ENCODE assay signal across 19 cellular contexts in the genomic region with DNA sequence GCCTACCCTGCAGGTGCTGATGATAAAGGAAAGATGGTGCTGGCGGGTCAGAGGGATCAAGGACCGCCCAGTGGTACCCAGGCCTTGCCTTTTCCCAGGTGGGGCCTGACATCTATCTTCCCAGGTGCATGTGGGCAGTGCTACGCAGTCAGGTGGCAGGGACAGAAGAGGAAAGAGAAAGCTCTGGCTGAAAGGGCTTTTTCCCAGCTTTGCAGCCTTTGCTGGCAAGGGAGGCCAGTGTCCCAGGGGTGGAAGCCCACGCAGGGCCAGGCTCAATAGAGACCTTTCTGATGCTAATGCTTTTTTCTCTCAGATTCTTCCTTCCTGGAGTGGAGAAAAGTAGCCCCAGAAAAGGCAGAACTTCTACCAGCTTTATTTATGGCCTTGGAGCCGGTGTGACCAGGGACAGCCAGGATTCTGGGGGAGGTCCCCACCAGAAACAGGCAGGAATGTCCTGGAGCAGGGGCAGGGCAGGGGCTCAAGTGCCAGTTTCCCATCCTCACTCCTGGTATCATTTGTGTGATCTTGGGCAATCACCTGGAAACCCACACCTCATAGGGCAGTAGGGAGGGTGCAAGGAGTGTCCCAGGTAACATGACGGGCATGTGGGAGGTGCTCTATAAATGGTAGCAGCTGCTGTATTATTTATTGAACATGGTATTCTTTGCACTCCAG. TPM values are rescaled to one million over a fixed set of nuclear protein-coding genes. Genes with fewer than 3 reads are reported as not detected.
DNase-seq lines count a peak whose midpoint lies in the region; ATAC-seq, FAIRE-seq and TF ChIP-seq lines count a peak whose summit lies in the region.
"Had no signal": no experiment of that assay in that cellular context is flagged by ENCODE, and none has a peak within 500 bp of the region (broad histone marks: within the 10 kb centered on the region; RNA-seq: fewer than 3 reads in every experiment).

No MANE protein-coding gene starts in this region.

- peaks cover 2 to 10% of the 10 kb centered on the region in 2 experiments for H4K20me1 ChIP-seq in H1 (replicated peaks in 1 of 2; ENCODE audit: control insufficient read depth in 1 of 2, insufficient read depth in 2 of 2, low read length in 2 of 2)

- no peak overlapping the region for H2BK120ac ChIP-seq in H1 (replicated peaks; ENCODE audit: low read depth, low read length)

- H3K56ac ChIP-seq in H1 (replicated peaks; ENCODE audit: insufficient read length, low read depth, low read length): no peak overlapping the region

- peak overlapping the region; percentile 63; the same call in 1 of the 2 replicates for H2BK5ac ChIP-seq in H1 (ENCODE audit: low read depth, low read length)

- 25% methylated on average over 6 of the region's 6 CpGs; no CpG with 5 or more reads in 1 of the 2 experiments for WGBS in H1 (ENCODE audit: extremely low coverage in 1 of 2, insufficient coverage in 1 of 2, insufficient read length in 1 of 2, insufficient replicate concordance in 2 of 2, low coverage in 1 of 2, low lambda C conversion rate in 2 of 2, missing lambda C conversion rate in 1 of 2), 2 experiments
- 69 to 86% (median 83%) methylated on average over 6 of the region's 6 CpGs for WGBS in spleen, 5 donors

- H2AFZ ChIP-seq in H1 (ENCODE audit: low read length): no peak overlapping the region

- no peak for FAIRE-seq in H1 (lab: Jason Lieb, UNC)
- FAIRE-seq: D721Med, GM12892, GM18507, H54, HTR-8/SVneo had no signal

- intact Hi-C loops in spleen (cut with DNase I; ENCODE audit: low total_unique reads): no loop called here
- intact Hi-C loops in Right ventricle myocardium superior (cut with DNase I): no loop called here

- no peak overlapping the region; the same call in 1 of the 2 replicates for H2BK12ac ChIP-seq in H1 (ENCODE audit: low read depth, low read length)

- no peak overlapping the region for H3K9ac ChIP-seq in H1 (replicated peaks in 1 of 4; ENCODE audit: extremely low read depth in 1 of 4, low read depth in 3 of 4, low read length in 3 of 4)

- POLR2A ChIA-PET in H1 (lab: Charles Lee; ENCODE audit: partially characterized antibody): interaction anchor here (0.8 to 1.9 kb wide), 13 partner anchors 10 to 133 kb away, joined by 3 to 11 read pairs (median 5); a partner anchor contains a TSS

- H3K4me1 ChIP-seq in H1 (replicated peaks in 1 of 4; ENCODE audit: control insufficient read depth in 3 of 4, insufficient read depth in 4 of 4, low read length in 3 of 4) (peaks cover 6 to 27% (median 21%) of the 10 kb centered on the region in 4 experiments), spleen (peaks cover 40 to 84% (median 68%) of the 10 kb centered on the region in 6 donors)

- H4K8ac ChIP-seq in H1 (ENCODE audit: extremely low read depth, insufficient read depth, low read length): no peak overlapping the region

- no peak overlapping the region for H3K23ac ChIP-seq in H1 (ENCODE audit: insufficient read length)

- H3K4ac ChIP-seq in H1 (replicated peaks; ENCODE audit: insufficient read length, low read depth, low read length): peak overlapping the region; percentile 5

- H2AK5ac ChIP-seq in H1 (ENCODE audit: low read depth, low read length): no peak overlapping the region

- H3K27me3 ChIP-seq in H7 (ENCODE audit: control insufficient read depth, insufficient read depth, low read length) (no peaks in the 10 kb centered on the region), H1 (replicated peaks in 1 of 4; ENCODE audit: control insufficient read depth in 3 of 4, extremely low read depth in 1 of 4, insufficient read depth in 3 of 4, low read length in 3 of 4) (no peaks in the 10 kb centered on the region), spleen (replicated peaks in 1 of 7) (peaks cover 0 to 5% (median 0%) of the 10 kb centered on the region in 7 donors)
- H3K27me3 ChIP-seq: MG63 had no signal

- peaks cover 0 to 22% of the 10 kb centered on the region in 2 experiments; a peak in 1 of 4 replicates for H3K79me2 ChIP-seq in H1 (ENCODE audit: control insufficient read depth in 1 of 2, insufficient read depth in 2 of 2, low read length in 2 of 2)

- H3K27ac ChIP-seq in H1 (ENCODE audit: low read depth, low read length) (no peak overlapping the region; the same call in 1 of the 2 replicates), spleen (no peak overlapping the region)

- TF ChIP-seq CTCF in H1 (IDR thresholded peaks at IDR 0.05; ENCODE audit: control extremely low read depth in 1 of 3, insufficient read depth in 1 of 3, low read depth in 1 of 3, low read length in 3 of 3): no peak
- no peak for TF ChIP-seq CTCF in spleen (IDR thresholded peaks at IDR 0.05 in 8 of 11, conservative IDR thresholded peaks at IDR 0.05 in 3 of 11)

- H3K14ac ChIP-seq in H1 (ENCODE audit: insufficient read length): no peak overlapping the region

- H2BK20ac ChIP-seq in H1 (ENCODE audit: low read length): no peak overlapping the region

- peak overlapping the region; percentile 46 to 56 for H3K4me2 ChIP-seq in H1 (ENCODE audit: insufficient read depth in 1 of 2, low read depth in 2 of 2, low read length in 2 of 2)

- no peak for TF ChIP-seq RAD21 in H1 (IDR thresholded peaks at IDR 0.05 in 1 of 2, conservative IDR thresholded peaks at IDR 0.05 in 1 of 2; ENCODE audit: low read depth in 2 of 2, low read length in 2 of 2)

- H3K9me3 ChIP-seq in H1 (ENCODE audit: insufficient read depth in 2 of 2, low read depth in 1 of 2, low read length in 1 of 2): no peaks in the 10 kb centered on the region
- no peaks in the 10 kb centered on the region for H3K9me3 ChIP-seq in spleen
- H3K9me3 ChIP-seq: MG63 had no signal

- peaks cover 5% of the 10 kb centered on the region for H3K36me3 ChIP-seq in H7 (replicated peaks; ENCODE audit: control insufficient read depth, insufficient read depth, low read length)
- peaks cover 0 to 9% (median 0%) of the 10 kb centered on the region in 4 experiments; a peak in 1 of 8 replicates for H3K36me3 ChIP-seq in H1 (ENCODE audit: control insufficient read depth in 2 of 4, insufficient read depth in 4 of 4, low read length in 3 of 4)
- H3K36me3 ChIP-seq in spleen: no peaks in the 10 kb centered on the region
- H3K36me3 ChIP-seq: MG63 had no signal

- CTCF ChIA-PET in H1 (lab: Charles Lee; ENCODE audit: partially characterized antibody): interaction anchor here (0.5 to 27.2 kb wide), 27 partner anchors 8 to 721 kb away, joined by 3 to 362 read pairs (median 4); no protein-coding TSS in a partner anchor

- H2BK15ac ChIP-seq in H1 (ENCODE audit: low read length): 0 out of 2 replicates have a peak overlapping the region, but pooled peaks have one; percentile 21

- H3K4me3 ChIP-seq in H7 (ENCODE audit: insufficient read depth, low read depth, low read length): no peak overlapping the region
- H3K4me3 ChIP-seq in H1 (ENCODE audit: extremely low read depth in 1 of 4, insufficient read depth in 2 of 4, low read depth in 3 of 4, low read length in 4 of 4): peak overlapping the region in 1 of 4 experiments; percentile 23; a peak in 2 of 8 replicates
- H3K4me3 ChIP-seq in spleen: no peak overlapping the region
- H3K4me3 ChIP-seq: MG63 had no signal

- no peak for ATAC-seq in Right ventricle myocardium superior (ENCODE audit: poor library complexity)
- ATAC-seq: Panc1 had no signal

- DNase-seq in H7: peak; percentile 69
- no peak for DNase-seq in H1 (ENCODE audit: low read depth in 1 of 2, low spot score in 2 of 2)
- DNase-seq in left kidney (ENCODE audit: low read depth, low spot score): peak; percentile 69
- peak; percentile 50 for DNase-seq in spleen
- no peak for DNase-seq in nucleus accumbens (lab: John Stamatoyannopoulos, UW)
- no peak for DNase-seq in NCI-H128 (lab: John Stamatoyannopoulos, UW; ENCODE audit: unreplicated experiment)
- no peak for DNase-seq in Right ventricle myocardium superior
- DNase-seq: C1 segment of cervical spinal cord, Kasumi-1, MG63, NCI-H1048, NCI-H1436 treated with DMSO at 0.1 percent for 48 hours, NCI-H2081 had no signal

- H3K18ac ChIP-seq in H1 (ENCODE audit: extremely low read depth, low read length): peak overlapping the region; percentile 26; the same call in 1 of the 2 replicates

- no peaks in the 10 kb centered on the region for H3K23me2 ChIP-seq in H1 (ENCODE audit: low read depth, low read length)

- peaks cover 3% of the 10 kb centered on the region for H3K79me1 ChIP-seq in H1 (ENCODE audit: low read depth, low read length)

- TF ChIP-seq POLR2A in H1 (IDR thresholded peaks at IDR 0.05; ENCODE audit: control extremely low read depth in 1 of 2, low read depth in 2 of 2, low read length in 2 of 2) (no peak), spleen (IDR thresholded peaks at IDR 0.05) (no peak)

- no peak for TF ChIP-seq EP300 in H1 (IDR thresholded peaks at IDR 0.05; ENCODE audit: borderline replicate concordance in 1 of 2, low read depth in 2 of 2, low read length in 2 of 2)

- no peak overlapping the region for H4K5ac ChIP-seq in H1 (ENCODE audit: insufficient read length, low read depth, low read length)

- H4K91ac ChIP-seq in H1 (replicated peaks; ENCODE audit: insufficient read length, low read length): peak overlapping the region; percentile 56

TF ChIP-seq in H1, 55 proteins besides CTCF, POLR2A, EP300 and RAD21 (continues in another document):
- TF ChIP-seq NRF1 (IDR thresholded peaks at IDR 0.05; ENCODE audit: low read depth, low read length): no peak

RNA-seq across cellular contexts. Expression of a gene that starts 36.9 kb away (rescaled TPM):
- total RNA-seq in H7 (2014; rRNA removed; shearing (Covaris generic)): 0.48 and 1.3 TPM in 2 replicates
- 3.6 and 4.8 TPM in 2 replicates for total RNA-seq in H1 (2021; fragmentation: NEBNext Ultra II Directional; extraction: Animal tissue kit (Norgen Biotek cat#: 25700))
- polyA plus RNA-seq in H1 (2011; rRNA removed) (3.2 and 6.1 TPM in 2 replicates), spleen (under 1 TPM in 1 of 3 donors, not detected in 2; 0.24 TPM)
- 5.0 TPM for polyA plus RNA-seq in H1 (2011; cell fraction: cytosol; rRNA removed)
- 2.5 TPM for polyA plus RNA-seq in H1 (2011; cell fraction: nucleus; rRNA removed)
- polyA plus RNA-seq in H1 (2012, experiment 1 of 2): 4.5 to 12.2 TPM (median 7.2 TPM) in 4 replicates
- 5.9 TPM for polyA plus RNA-seq in H1 (2012, experiment 2 of 2)
- polyA plus RNA-seq in H1 (2013, experiment 1 of 2): 3.5 TPM
- 5.3 TPM for polyA plus RNA-seq in H1 (2013, experiment 2 of 2)
- polyA minus RNA-seq in H1 (2011; rRNA and poly(A)+ RNA removed): 0.63 and 2.3 TPM in 2 replicates
- not detected for polyA minus RNA-seq in H1 (2011; cell fraction: cytosol; rRNA and poly(A)+ RNA removed)
- polyA minus RNA-seq in H1 (2011; cell fraction: nucleus; rRNA and poly(A)+ RNA removed): 2.7 TPM
- total RNA-seq in spleen (not detected), Right ventricle myocardium superior (3.4 TPM)

RNA-seq across cellular contexts. Expression of a gene that starts 46.2 kb away (rescaled TPM):
- 17.8 and 20.9 TPM in 2 replicates for total RNA-seq in H7 (2014; rRNA removed; shearing (Covaris generic))
- 34.6 and 36.2 TPM in 2 replicates for total RNA-seq in H1 (2021; fragmentation: NEBNext Ultra II Directional; extraction: Animal tissue kit (Norgen Biotek cat#: 25700))
- polyA plus RNA-seq in H1 (2011; rRNA removed) (44.7 and 54.7 TPM in 2 replicates), spleen (1 to 10 TPM; 1.3 to 3.4 (median 1.8) TPM)
- 28.0 TPM for polyA plus RNA-seq in H1 (2011; cell fraction: cytosol; rRNA removed)
- 37.7 TPM for polyA plus RNA-seq in H1 (2011; cell fraction: nucleus; rRNA removed)
- 20.9 to 32.3 TPM (median 28.8 TPM) in 4 replicates for polyA plus RNA-seq in H1 (2012, experiment 1 of 2)
- 33.2 TPM for polyA plus RNA-seq in H1 (2012, experiment 2 of 2)
- polyA plus RNA-seq in H1 (2013, experiment 1 of 2): 25.1 TPM
- polyA plus RNA-seq in H1 (2013, experiment 2 of 2): 28.5 TPM
- polyA minus RNA-seq in H1 (2011; rRNA and poly(A)+ RNA removed): 39.3 and 40.1 TPM in 2 replicates
- 23.5 TPM for polyA minus RNA-seq in H1 (2011; cell fraction: cytosol; rRNA and poly(A)+ RNA removed)
- 35.4 TPM for polyA minus RNA-seq in H1 (2011; cell fraction: nucleus; rRNA and poly(A)+ RNA removed)
- total RNA-seq in spleen (10 to 100 TPM; 11.7 to 24.9 (median 19.3) TPM), Right ventricle myocardium superior (6.8 TPM)

Comparison
In these comparisons a context has a peak if more than half of its experiments do, and no peak if none do; other contexts are left out.
1. DNase-seq: peak in H7 (single experiment), left kidney (single experiment) and spleen (single experiment); none in H1 (0 of 2), nucleus accumbens (0 of 56), NCI-H128 (single experiment) and Right ventricle myocardium superior (single experiment).